ENCODE assay signal across 10 cellular contexts in the genomic region with DNA sequence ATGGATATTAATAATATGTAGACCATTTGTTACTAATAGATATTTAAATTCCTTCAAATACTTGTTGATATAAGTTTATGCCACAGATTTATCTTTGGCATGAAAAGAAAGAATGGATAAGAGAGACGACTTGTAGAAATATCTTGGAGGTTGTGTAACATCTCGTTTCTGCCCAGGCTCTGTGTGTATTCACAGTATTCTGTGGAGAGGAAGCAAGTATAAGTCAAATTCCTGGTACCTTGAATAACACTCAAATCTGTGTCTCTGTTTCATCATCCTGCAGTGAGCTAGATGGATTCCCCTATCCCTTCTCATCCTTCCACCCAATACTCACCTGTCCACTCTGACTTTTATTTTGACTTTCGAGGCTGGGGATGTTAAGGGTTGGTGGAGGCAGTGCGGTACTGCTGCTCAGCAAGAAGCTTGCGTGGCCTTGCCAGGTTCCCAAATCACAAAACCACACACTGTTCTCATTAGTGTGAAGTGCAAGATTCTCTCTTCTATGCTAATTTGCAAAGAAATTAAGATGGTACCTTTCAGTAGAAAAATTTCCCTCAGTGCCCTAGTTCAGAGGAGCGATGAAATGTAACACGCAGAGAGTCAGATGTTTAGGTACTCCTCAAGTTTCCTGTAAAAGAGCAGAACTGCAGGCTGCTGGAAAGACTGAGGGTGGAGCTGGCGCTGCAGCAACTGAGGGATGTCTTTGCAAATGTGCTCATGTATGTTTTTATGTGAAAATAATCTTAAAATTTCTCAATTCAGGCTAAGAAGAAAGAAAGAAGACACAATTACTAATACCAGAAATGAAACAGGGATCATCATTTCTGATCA. TPM values are rescaled to one million over a fixed set of nuclear protein-coding genes. Genes with fewer than 3 reads are reported as not detected.
DNase-seq lines count a peak whose midpoint lies in the region; ATAC-seq and TF ChIP-seq lines count a peak whose summit lies in the region.
"Had no signal": no experiment of that assay in that cellular context is flagged by ENCODE, and none has a peak within 500 bp of the region (broad histone marks: within the 10 kb centered on the region; RNA-seq: fewer than 3 reads in every experiment).

No MANE protein-coding gene starts in this region.

- H3K4me1 Mint-ChIP-seq in osteocyte (ENCODE audit: unreplicated experiment) (peaks cover 7% of the 10 kb centered on the region), T-cell (no peaks in the 10 kb centered on the region)

- H3K27ac ChIP-seq in VCaP (no peak overlapping the region), PC-9 (no peak overlapping the region)
- H3K27ac ChIP-seq: skin epidermis had no signal

- H3K36me3 ChIP-seq in PC-9 (ENCODE audit: low read depth) = no peaks in the 10 kb centered on the region

- peak; percentile 22 for TF ChIP-seq CTCF in GM13977 (IDR thresholded peaks at IDR 0.05; ENCODE audit: extremely low read depth, insufficient read depth, missing control alignments)
- TF ChIP-seq CTCF in VCaP (conservative IDR thresholded peaks at IDR 0.05) = peak; percentile 79
- TF ChIP-seq CTCF in foreskin fibroblast (IDR thresholded peaks at IDR 0.05; ENCODE audit: low read depth, low read length) = no peak
- peak; percentile 89 for TF ChIP-seq CTCF in osteocyte (IDR thresholded peaks at IDR 0.05)
- TF ChIP-seq CTCF in PC-9 (conservative IDR thresholded peaks at IDR 0.05) = no peak

- CTCF ChIA-PET in T-cell (lab: Charles Lee) = no interaction called here
- CTCF ChIA-PET in PC-9 (lab: Charles Lee) = no interaction called here

- no peaks in the 10 kb centered on the region for H3K27me3 ChIP-seq in PC-9 (ENCODE audit: insufficient read depth, low read depth)

- H3K27me3 Mint-ChIP-seq in osteocyte (ENCODE audit: unreplicated experiment) (peaks cover 17% of the 10 kb centered on the region), T-cell (peaks cover 11 to 22% of the 10 kb centered on the region in 2 donors)

- no peak overlapping the region for H3K4me3 ChIP-seq in foreskin fibroblast (ENCODE audit: low read depth in 1 of 2, low read length in 2 of 2)
- no peak overlapping the region for H3K4me3 ChIP-seq in PC-9
- H3K4me3 ChIP-seq: skin epidermis had no signal

- no peak for ATAC-seq in T-cell (replicated peaks in 1 of 4)

- no TSS peak for BruUV-seq in PC-9 (replicated peaks; lab: Mats Ljungman, UMichigan)

- intact Hi-C loops in PC-9 (cut with micrococcal nuclease; ENCODE audit: unreplicated experiment) = no loop called here

- no peaks in the 10 kb centered on the region for H3K9me3 ChIP-seq in PC-9 (ENCODE audit: insufficient read depth, low read depth)

- DNase-seq in GM13977 (ENCODE audit: low spot score) (no peak), foreskin fibroblast (peak; percentile 23 to 44), osteocyte (ENCODE audit: extremely low spot score, unreplicated experiment) (no peak), foreskin melanocyte (no peak), KG1 (lab: John Stamatoyannopoulos, UW) (no peak), T-cell (no peak), PC-9 (no peak)
- DNase-seq: EL had no signal

- H3K79me2 ChIP-seq in PC-9 (ENCODE audit: low read depth) = no peaks in the 10 kb centered on the region

- no peaks in the 10 kb centered on the region for H3F3A ChIP-seq in PC-9 (ENCODE audit: insufficient read depth, low read depth)

- in situ Hi-C loops in GM13977 (cut with MboI; ENCODE audit: low pct_unique_long_range_greater_than_20kb, low sequenced_read_pairs, unreplicated experiment) = no loop called here

- H3K4me2 ChIP-seq in PC-9 = no peak overlapping the region

- POLR2A ChIA-PET in T-cell (lab: Charles Lee) (no interaction called here), PC-9 (lab: Charles Lee; ENCODE audit: unreplicated experiment) (no interaction called here)

- H4K20me1 ChIP-seq in PC-9 (ENCODE audit: insufficient read depth) = no peaks in the 10 kb centered on the region

- H3K9me3 Mint-ChIP-seq in osteocyte (ENCODE audit: unreplicated experiment) (no peaks in the 10 kb centered on the region), T-cell (no peaks in the 10 kb centered on the region)

- H3K9me2 ChIP-seq in PC-9 (ENCODE audit: insufficient read depth) = no peaks in the 10 kb centered on the region

- no peak overlapping the region for H2AFZ ChIP-seq in PC-9

- no peaks in the 10 kb centered on the region for H3K4me1 ChIP-seq in PC-9 (replicated peaks; ENCODE audit: insufficient read depth)

- H3K36me3 Mint-ChIP-seq in osteocyte (ENCODE audit: unreplicated experiment) (peaks cover 3% of the 10 kb centered on the region), T-cell (no peaks in the 10 kb centered on the region)

- H3K4me3 Mint-ChIP-seq in osteocyte (ENCODE audit: unreplicated experiment) (no peak overlapping the region), T-cell (no peak overlapping the region)

- H3K27ac Mint-ChIP-seq in osteocyte (ENCODE audit: unreplicated experiment) (no peak overlapping the region), T-cell (no peak overlapping the region)

RNA-seq across cellular contexts. Expression of a gene that starts 42.6 kb away (rescaled TPM):
- total RNA-seq in osteocyte = 14.2 and 14.6 TPM in 2 replicates
- 10 to 100 TPM in 1 of 5 donors, 1 to 10 TPM in 4; 1.2 to 16.5 (median 5.1) TPM for total RNA-seq in T-cell
- 4.2 and 4.9 TPM in 2 replicates for total RNA-seq in PC-9 (2021)

RNA-seq across cellular contexts. Expression of a gene that starts 57.0 kb away (rescaled TPM):
- total RNA-seq in osteocyte = not detected in 2 replicates
- total RNA-seq in T-cell = not detected
- total RNA-seq in PC-9 (2021) = not detected in 2 replicates

Comparison
In these comparisons a context has a peak if more than half of its experiments do, and no peak if none do; other contexts are left out.
1. DNase-seq: peak in foreskin fibroblast (2 of 2); none in GM13977 (single experiment), osteocyte (single experiment), foreskin melanocyte (single experiment), KG1 (single experiment), T-cell (0 of 34) and PC-9 (0 of 2).
2. CTCF ChIP-seq: peak in GM13977 (single experiment), VCaP (single experiment) and osteocyte (single experiment); none in foreskin fibroblast (single experiment) and PC-9 (single experiment).